ENCODE assay signal across 27 cellular contexts in genomic region chr10:101266396-101267298, GRCh38. TPM values are rescaled to one million over a fixed set of nuclear protein-coding genes. Genes with fewer than 3 reads are reported as not detected.
A peak's percentile ranks its signal among the peaks of the same experiment; 100 is the strongest.
DNase-seq lines count a peak whose midpoint lies in the region; FAIRE-seq and TF ChIP-seq lines count a peak whose summit lies in the region.
"Had no signal": no experiment of that assay in that cellular context is flagged by ENCODE, and none has a peak within 500 bp of the region (broad histone marks: within the 10 kb centered on the region; RNA-seq: fewer than 3 reads in every experiment).

No MANE protein-coding gene starts in this region.

- H3K36me3 ChIP-seq in HEK293 (ENCODE audit: control insufficient read depth in 2 of 2, insufficient read depth in 1 of 2, low read length in 2 of 2) = no peaks in the 10 kb centered on the region
- no peaks in the 10 kb centered on the region for H3K36me3 ChIP-seq in H1 (ENCODE audit: control insufficient read depth in 2 of 4, insufficient read depth in 4 of 4, low read length in 3 of 4)
- no peaks in the 10 kb centered on the region for H3K36me3 ChIP-seq in Peyer's patch
- H3K36me3 ChIP-seq in hepatocyte (replicated peaks; ENCODE audit: insufficient read depth, low read depth) = no peaks in the 10 kb centered on the region

- H3K4me3 ChIP-seq in HEK293 (ENCODE audit: low read depth, low read length) = no peak overlapping the region
- H3K4me3 ChIP-seq in H1 (ENCODE audit: extremely low read depth in 1 of 4, insufficient read depth in 2 of 4, low read depth in 3 of 4, low read length in 4 of 4) = no peak overlapping the region
- H3K4me3 ChIP-seq in Peyer's patch = no peak overlapping the region
- H3K4me3 ChIP-seq in hepatocyte = no peak overlapping the region
- H3K4me3 ChIP-seq: A549, GM12878 had no signal

- H3K36me3 Mint-ChIP-seq in nephron (ENCODE audit: low read depth) = no peaks in the 10 kb centered on the region
- H3K36me3 Mint-ChIP-seq: CD4-positive, alpha-beta memory T cell; IgD-negative memory B cell had no signal

- no peak for TF ChIP-seq EP300 in H1 (IDR thresholded peaks at IDR 0.05; ENCODE audit: borderline replicate concordance in 1 of 2, low read depth in 2 of 2, low read length in 2 of 2)

- H3K4ac ChIP-seq in H1 (replicated peaks; ENCODE audit: insufficient read length, low read depth, low read length) = no peak overlapping the region

- no peak for TF ChIP-seq RAD21 in H1 (IDR thresholded peaks at IDR 0.05 in 1 of 2, conservative IDR thresholded peaks at IDR 0.05 in 1 of 2; ENCODE audit: low read depth in 2 of 2, low read length in 2 of 2)

- DNase-seq in H1 (ENCODE audit: low read depth in 1 of 2, low spot score in 2 of 2) = no peak
- no peak for DNase-seq in EL
- no peak for DNase-seq in Peyer's patch
- DNase-seq in H54 (ENCODE audit: insufficient read length, low spot score) = no peak
- DNase-seq in hepatocyte (ENCODE audit: low spot score) = no peak
- DNase-seq: C1 segment of cervical spinal cord; CD4-positive, alpha-beta memory T cell; COR-L47; DMS53; GDM1; HFFc6; MM.1S; NCI-H2029; NCI-H446 treated with DMSO at 0.1 percent for 48 hours; NCI-H526; NCI-H82; NK-92 treated with Interleukin-12 subunit alpha and Interleukin-12 subunit beta, amount 100 ng/mL, for 24 hours; SHP77 treated with DMSO at 0.1 percent for 48 hours; SK-N-SH; SW 1271 had no signal

- H3K4me2 ChIP-seq in H1 (ENCODE audit: insufficient read depth in 1 of 2, low read depth in 2 of 2, low read length in 2 of 2) (peak overlapping the region; percentile 3 to 18; a peak in 1 of 4 replicates), hepatocyte (no peak overlapping the region)
- H3K4me2 ChIP-seq: A549, KMS-11, SK-N-SH had no signal

- peak overlapping the region; percentile 36 to 74 (median 60) for H3K27ac Mint-ChIP-seq in nephron
- H3K27ac Mint-ChIP-seq: CD4-positive, alpha-beta memory T cell; HFFc6; IgD-negative memory B cell had no signal

- WGBS in H1 (ENCODE audit: extremely low coverage in 1 of 2, insufficient coverage in 1 of 2, insufficient read length in 1 of 2, insufficient replicate concordance in 2 of 2, low coverage in 1 of 2, low lambda C conversion rate in 2 of 2, missing lambda C conversion rate in 1 of 2), 2 experiments = 71% methylated on average over 12 of the region's 13 CpGs; no CpG with 5 or more reads in 1 of the 2 experiments
- WGBS in hepatocyte (ENCODE audit: low lambda C conversion rate, missing lambda C conversion rate) = 82% methylated on average over 13 of the region's 13 CpGs

- H3K9me3 ChIP-seq in HEK293 (ENCODE audit: control insufficient read depth, insufficient read depth, low read depth, low read length) = no peaks in the 10 kb centered on the region
- H3K9me3 ChIP-seq in H1 (ENCODE audit: insufficient read depth in 2 of 2, low read depth in 1 of 2, low read length in 1 of 2) = no peaks in the 10 kb centered on the region
- no peaks in the 10 kb centered on the region for H3K9me3 ChIP-seq in Peyer's patch
- no peaks in the 10 kb centered on the region for H3K9me3 ChIP-seq in hepatocyte (ENCODE audit: low read depth)
- H3K9me3 ChIP-seq: A549, SK-N-SH had no signal

- peaks cover 2% of the 10 kb centered on the region; the same call in 1 of the 2 replicates for H3K23me2 ChIP-seq in H1 (ENCODE audit: low read depth, low read length)

- H3K4me3 Mint-ChIP-seq in nephron = no peak overlapping the region
- H3K4me3 Mint-ChIP-seq: CD4-positive, alpha-beta memory T cell; HFFc6; IgD-negative memory B cell had no signal

- no peak overlapping the region for H2AK5ac ChIP-seq in H1 (ENCODE audit: low read depth, low read length)

- peak overlapping the region; percentile 45 for H4K5ac ChIP-seq in H1 (ENCODE audit: insufficient read length, low read depth, low read length)

- no peaks in the 10 kb centered on the region for H3K9me2 ChIP-seq in hepatocyte (replicated peaks; ENCODE audit: insufficient read depth)
- H3K9me2 ChIP-seq: SK-N-SH had no signal

- H2BK12ac ChIP-seq in H1 (ENCODE audit: low read depth, low read length) = 0 out of 2 replicates have a peak overlapping the region, but pooled peaks have one; percentile 1

- H3K9ac ChIP-seq in H1 (replicated peaks in 1 of 4; ENCODE audit: extremely low read depth in 1 of 4, low read depth in 3 of 4, low read length in 3 of 4) = no peak overlapping the region
- H3K9ac ChIP-seq: KMS-11, SK-N-SH had no signal

- no peaks in the 10 kb centered on the region for H3K79me1 ChIP-seq in H1 (ENCODE audit: low read depth, low read length)

- H3K9me3 Mint-ChIP-seq in nephron = no peaks in the 10 kb centered on the region
- H3K9me3 Mint-ChIP-seq: CD4-positive, alpha-beta memory T cell; HFFc6; IgD-negative memory B cell had no signal

- H3K4me1 Mint-ChIP-seq in nephron = peaks cover 31% of the 10 kb centered on the region
- H3K4me1 Mint-ChIP-seq: CD4-positive, alpha-beta memory T cell; IgD-negative memory B cell had no signal

- H3K79me2 ChIP-seq in H1 (ENCODE audit: control insufficient read depth in 1 of 2, insufficient read depth in 2 of 2, low read length in 2 of 2) = no peaks in the 10 kb centered on the region
- H3K79me2 ChIP-seq in hepatocyte = no peaks in the 10 kb centered on the region

- H4K8ac ChIP-seq in H1 (ENCODE audit: extremely low read depth, insufficient read depth, low read length) = no peak overlapping the region

- H3K4me1 ChIP-seq in HEK293 (ENCODE audit: control insufficient read depth, insufficient read depth, low read length) = no peaks in the 10 kb centered on the region
- peaks cover 0 to 26% (median 14%) of the 10 kb centered on the region in 4 experiments; a peak in 6 of 7 replicates for H3K4me1 ChIP-seq in H1 (replicated peaks in 1 of 4; ENCODE audit: control insufficient read depth in 3 of 4, insufficient read depth in 4 of 4, low read length in 3 of 4)
- H3K4me1 ChIP-seq in Peyer's patch = no peaks in the 10 kb centered on the region
- H3K4me1 ChIP-seq in hepatocyte (ENCODE audit: insufficient read depth) = no peaks in the 10 kb centered on the region
- H3K4me1 ChIP-seq: A549 had no signal

- H3K56ac ChIP-seq in H1 (replicated peaks; ENCODE audit: insufficient read length, low read depth, low read length) = no peak overlapping the region

- no peak overlapping the region for H3K23ac ChIP-seq in H1 (ENCODE audit: insufficient read length)

- peaks cover 15% of the 10 kb centered on the region for H3K27me3 Mint-ChIP-seq in nephron (ENCODE audit: low read depth)

- H3K27ac ChIP-seq in HEK293 (ENCODE audit: extremely low read depth, low read depth, low read length) (no peak overlapping the region), H1 (ENCODE audit: low read depth, low read length) (no peak overlapping the region), Peyer's patch (no peak overlapping the region), hepatocyte (no peak overlapping the region)
- H3K27ac ChIP-seq: A549, KMS-11 had no signal

- peaks cover 0 to 3% (median 0%) of the 10 kb centered on the region in 4 experiments; a peak in 3 of 7 replicates for H3K27me3 ChIP-seq in H1 (replicated peaks in 1 of 4; ENCODE audit: control insufficient read depth in 3 of 4, extremely low read depth in 1 of 4, insufficient read depth in 3 of 4, low read length in 3 of 4)
- H3K27me3 ChIP-seq in Peyer's patch = no peaks in the 10 kb centered on the region
- H3K27me3 ChIP-seq in hepatocyte = peaks cover 6% of the 10 kb centered on the region

- no peak overlapping the region for H2BK120ac ChIP-seq in H1 (replicated peaks; ENCODE audit: low read depth, low read length)

- no peak for TF ChIP-seq CTCF in HEK293 (tag by site-specific recombination; IDR thresholded peaks at IDR 0.05)
- TF ChIP-seq CTCF in H1 (IDR thresholded peaks at IDR 0.05; ENCODE audit: control extremely low read depth in 1 of 3, insufficient read depth in 1 of 3, low read depth in 1 of 3, low read length in 3 of 3) = no peak
- TF ChIP-seq CTCF in nephron (IDR thresholded peaks at IDR 0.05; ENCODE audit: unreplicated experiment in 3 of 3) = no peak
- TF ChIP-seq CTCF in Peyer's patch (IDR thresholded peaks at IDR 0.05) = no peak
- no peak for TF ChIP-seq CTCF in hepatocyte (IDR thresholded peaks at IDR 0.05; ENCODE audit: poor library complexity)

- no peak overlapping the region for H3K14ac ChIP-seq in H1 (ENCODE audit: insufficient read length)

- H2BK15ac ChIP-seq in H1 (ENCODE audit: low read length) = no peak overlapping the region

- no peaks in the 10 kb centered on the region for H4K20me1 ChIP-seq in H1 (replicated peaks in 1 of 2; ENCODE audit: control insufficient read depth in 1 of 2, insufficient read depth in 2 of 2, low read length in 2 of 2)
- no peaks in the 10 kb centered on the region for H4K20me1 ChIP-seq in hepatocyte (ENCODE audit: insufficient read depth, poor library complexity, severe bottlenecking)

- peak overlapping the region; percentile 6 for H4K91ac ChIP-seq in H1 (replicated peaks; ENCODE audit: insufficient read length, low read length)

- H2BK20ac ChIP-seq in H1 (ENCODE audit: low read length) = no peak overlapping the region; the same call in 1 of the 2 replicates

- peak overlapping the region; percentile 99 for H2AFZ ChIP-seq in H1 (ENCODE audit: low read length)
- H2AFZ ChIP-seq in hepatocyte = no peak overlapping the region

- TF ChIP-seq POLR2A in H1 (IDR thresholded peaks at IDR 0.05; ENCODE audit: control extremely low read depth in 1 of 2, low read depth in 2 of 2, low read length in 2 of 2) (no peak), Peyer's patch (IDR thresholded peaks at IDR 0.05) (no peak), H54 (IDR thresholded peaks at IDR 0.05; ENCODE audit: low read depth, low read length) (no peak)

- FAIRE-seq in H1 (lab: Jason Lieb, UNC) = no peak
- no peak for FAIRE-seq in H54 (lab: Jason Lieb, UNC)
- FAIRE-seq: A549, GM12878 had no signal

- no peak overlapping the region for H3K18ac ChIP-seq in H1 (ENCODE audit: extremely low read depth, low read length)

- CTCF ChIA-PET in HEK293 (lab: Yijun Ruan, JAX) (interaction anchor here (0.6 to 12.0 kb wide), 6 partner anchors 10 to 242 kb away, joined by 3 to 124 read pairs (median 3); no protein-coding TSS in a partner anchor), H1 (lab: Charles Lee; ENCODE audit: partially characterized antibody) (interaction anchor here (0.5 to 27.0 kb wide), 15 partner anchors 7 to 389 kb away, joined by 3 to 317 read pairs (median 4); no protein-coding TSS in a partner anchor)

- POLR2A ChIA-PET in HEK293 (lab: Yijun Ruan, JAX) (interaction anchor here (0.6 kb wide), 1 partner anchor 76 kb away, joined by 9 read pairs; no protein-coding TSS in a partner anchor), H1 (lab: Charles Lee; ENCODE audit: partially characterized antibody) (interaction anchor here (0.7 to 0.9 kb wide), 2 partner anchors 9 to 24 kb away, joined by 3 read pairs; no protein-coding TSS in a partner anchor)

- peak overlapping the region; percentile 2; the same call in 1 of the 2 replicates for H2BK5ac ChIP-seq in H1 (ENCODE audit: low read depth, low read length)

RNA-seq across cellular contexts. Expression of gene LBX1, which starts 37.4 kb away (rescaled TPM):
- total RNA-seq in H1 (2021; fragmentation: NEBNext Ultra II Directional; extraction: Animal tissue kit (Norgen Biotek cat#: 25700)) = not detected in 2 replicates
- polyA plus RNA-seq in H1 (2011; rRNA removed) (not detected in 2 replicates), hepatocyte (0.33 TPM in 1 of 2 replicates, not detected in the other)
- not detected for polyA plus RNA-seq in H1 (2011; cell fraction: cytosol; rRNA removed)
- polyA plus RNA-seq in H1 (2011; cell fraction: nucleus; rRNA removed) = not detected
- not detected in 4 replicates for polyA plus RNA-seq in H1 (2012, experiment 1 of 2)
- polyA plus RNA-seq in H1 (2012, experiment 2 of 2) = not detected
- not detected for polyA plus RNA-seq in H1 (2013, experiment 1 of 2)
- not detected for polyA plus RNA-seq in H1 (2013, experiment 2 of 2)
- polyA minus RNA-seq in H1 (2011; rRNA and poly(A)+ RNA removed) = not detected in 2 replicates
- not detected for polyA minus RNA-seq in H1 (2011; cell fraction: cytosol; rRNA and poly(A)+ RNA removed)
- not detected for polyA minus RNA-seq in H1 (2011; cell fraction: nucleus; rRNA and poly(A)+ RNA removed)
- total RNA-seq in Peyer's patch (not detected), hepatocyte (not detected in 2 replicates)
- total RNA-seq: CD4-positive, alpha-beta memory T cell; GM12878; H4; HFFc6 had no signal
- polyA plus RNA-seq: A549; CD4-positive, alpha-beta memory T cell; GM12878; IgD-negative memory B cell; SK-N-SH had no signal
